Comparison of ENCODE assay signal across 1 cellular context in genomic region chr7:143411976-143412708, GRCh38.
TF ChIP-seq lines count a peak whose summit lies in the region.

No MANE protein-coding gene starts in this region.

TF ChIP-seq in HepG2, 621 proteins besides CTCF, POLR2A, EP300 and RAD21:
- TF ChIP-seq ZNF232 (CRISPR knock-in tag; IDR thresholded peaks at IDR 0.05; ENCODE audit: borderline replicate concordance): no peak
- TF ChIP-seq GATAD1 (CRISPR knock-in tag; IDR thresholded peaks at IDR 0.05): no peak
- TF ChIP-seq, protein P1, sequence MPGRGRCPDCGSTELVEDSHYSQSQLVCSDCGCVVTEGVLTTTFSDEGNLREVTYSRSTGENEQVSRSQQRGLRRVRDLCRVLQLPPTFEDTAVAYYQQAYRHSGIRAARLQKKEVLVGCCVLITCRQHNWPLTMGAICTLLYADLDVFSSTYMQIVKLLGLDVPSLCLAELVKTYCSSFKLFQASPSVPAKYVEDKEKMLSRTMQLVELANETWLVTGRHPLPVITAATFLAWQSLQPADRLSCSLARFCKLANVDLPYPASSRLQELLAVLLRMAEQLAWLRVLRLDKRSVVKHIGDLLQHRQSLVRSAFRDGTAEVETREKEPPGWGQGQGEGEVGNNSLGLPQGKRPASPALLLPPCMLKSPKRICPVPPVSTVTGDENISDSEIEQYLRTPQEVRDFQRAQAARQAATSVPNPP (CRISPR knock-in tag; IDR thresholded peaks at IDR 0.05): no peak
- no peak for TF ChIP-seq ZNF580 (CRISPR knock-in tag; IDR thresholded peaks at IDR 0.05; ENCODE audit: borderline replicate concordance, low read depth)
- TF ChIP-seq KAT2B (IDR thresholded peaks at IDR 0.05; ENCODE audit: borderline replicate concordance, low read depth, low read length): no peak
- TF ChIP-seq HOXA7 (CRISPR knock-in tag; IDR thresholded peaks at IDR 0.05): no peak
- no peak for TF ChIP-seq ELF1 (CRISPR knock-in tag; IDR thresholded peaks at IDR 0.05)
- no peak for TF ChIP-seq MED8 (CRISPR knock-in tag; IDR thresholded peaks at IDR 0.05; ENCODE audit: insufficient replicate concordance)
- TF ChIP-seq ZFY (CRISPR knock-in tag; IDR thresholded peaks at IDR 0.05): no peak
- TF ChIP-seq PRDM10 (CRISPR knock-in tag; IDR thresholded peaks at IDR 0.05; ENCODE audit: low read depth): no peak
- TF ChIP-seq ZGPAT (CRISPR knock-in tag; IDR thresholded peaks at IDR 0.05): no peak
- no peak for TF ChIP-seq SOX5 (CRISPR knock-in tag; IDR thresholded peaks at IDR 0.05; ENCODE audit: borderline replicate concordance)
- no peak for TF ChIP-seq RORA (CRISPR knock-in tag; IDR thresholded peaks at IDR 0.05)
- TF ChIP-seq ZBTB20 (CRISPR knock-in tag; IDR thresholded peaks at IDR 0.05; ENCODE audit: borderline replicate concordance, low read depth): no peak
- no peak for TF ChIP-seq STAT5B (CRISPR knock-in tag; IDR thresholded peaks at IDR 0.05)
- TF ChIP-seq GFI1 (CRISPR knock-in tag; IDR thresholded peaks at IDR 0.05; ENCODE audit: borderline replicate concordance): no peak
- no peak for TF ChIP-seq GLI4 (CRISPR knock-in tag; IDR thresholded peaks at IDR 0.05; ENCODE audit: borderline replicate concordance)
- no peak for TF ChIP-seq CC2D1A (CRISPR knock-in tag; IDR thresholded peaks at IDR 0.05)
- no peak for TF ChIP-seq MTF1 (CRISPR knock-in tag; IDR thresholded peaks at IDR 0.05)
- TF ChIP-seq, protein P2, sequence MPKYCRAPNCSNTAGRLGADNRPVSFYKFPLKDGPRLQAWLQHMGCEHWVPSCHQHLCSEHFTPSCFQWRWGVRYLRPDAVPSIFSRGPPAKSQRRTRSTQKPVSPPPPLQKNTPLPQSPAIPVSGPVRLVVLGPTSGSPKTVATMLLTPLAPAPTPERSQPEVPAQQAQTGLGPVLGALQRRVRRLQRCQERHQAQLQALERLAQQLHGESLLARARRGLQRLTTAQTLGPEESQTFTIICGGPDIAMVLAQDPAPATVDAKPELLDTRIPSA (CRISPR knock-in tag; IDR thresholded peaks at IDR 0.05; ENCODE audit: borderline replicate concordance): no peak
